8 cellular contexts compared by ENCODE assay signal in the genomic region with DNA sequence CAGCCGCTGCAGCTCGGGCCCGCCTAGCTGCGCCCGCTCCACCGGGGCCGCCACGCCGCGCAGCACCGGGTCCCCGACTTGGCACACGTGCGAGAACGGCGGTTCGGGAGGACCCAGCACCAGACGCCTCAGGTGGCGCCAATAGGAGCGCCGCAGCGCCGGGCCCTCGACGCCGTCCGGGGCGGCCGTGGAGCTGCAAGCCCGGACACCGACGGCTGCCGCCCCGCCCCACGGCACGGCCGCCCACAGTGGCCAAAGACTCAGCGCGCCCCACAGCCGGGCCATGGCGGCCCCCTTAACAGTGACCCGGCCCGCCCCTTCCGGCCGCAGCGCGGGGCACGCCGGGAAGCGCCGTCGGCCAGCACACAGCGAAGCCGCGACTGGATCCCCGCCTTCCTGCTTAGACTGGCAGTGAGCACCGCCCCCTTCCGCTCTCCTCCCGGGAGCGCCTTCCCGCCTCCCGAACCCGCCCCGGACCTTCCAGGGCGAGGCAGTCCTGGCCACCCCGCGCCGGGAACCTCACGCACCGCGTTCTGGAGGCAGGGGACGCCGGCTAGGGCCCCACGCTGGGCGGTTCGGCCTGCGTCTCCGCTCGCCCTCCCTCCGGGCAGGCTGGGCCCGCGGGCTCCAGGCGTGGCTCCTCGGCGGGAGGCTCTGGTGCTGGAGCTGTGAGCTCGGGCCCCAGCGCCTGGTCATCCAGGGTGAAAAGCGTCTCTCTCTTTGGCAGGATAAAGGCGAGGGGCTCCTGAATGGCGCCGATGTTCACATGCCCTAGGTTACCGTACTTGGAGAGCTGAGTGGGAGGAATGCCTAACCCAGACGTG.
A peak's percentile ranks its signal among the peaks of the same experiment; 100 is the strongest.
DNase-seq lines count a peak whose midpoint lies in the region; ATAC-seq lines count a peak whose summit lies in the region.

Gene PDF, minus strand, starts transcription at position 303 of the 824 bp plus-strand sequence. Its CDS starts 18 bp downstream, at position 285.

- peak; percentile 91 for ATAC-seq in GM19035 (IDR thresholded peaks at IDR 0.05; ENCODE audit: unreplicated experiment)
- ATAC-seq in HG03342 (IDR thresholded peaks at IDR 0.05; ENCODE audit: unreplicated experiment) = peak; percentile 90
- peak; percentile 97 to 98 for ATAC-seq in activated CD4-positive, CD25-positive, alpha-beta regulatory T cell treated with anti-CD3 and anti-CD28 coated beads, Interleukin-2, amount 50 U/mL, for 24 hours
- peak; percentile 94 for ATAC-seq in central memory CD8-positive, alpha-beta T cell (replicated peaks; ENCODE audit: extremely low read depth, poor library complexity, severe bottlenecking)

- DNase-seq in AG20443 (ENCODE audit: low spot score) = peak; percentile 97
- peak; percentile 71 for DNase-seq in NCI-H345 treated with DMSO at 0.1 percent for 48 hours (lab: John Stamatoyannopoulos, UW; ENCODE audit: unreplicated experiment)
- peak; percentile 54 to 58 for DNase-seq in central memory CD8-positive, alpha-beta T cell (ENCODE audit: low spot score in 2 of 2)
- DNase-seq in iris pigment epithelial cell (ENCODE audit: low read depth) = peak; percentile 94
- DNase-seq in stimulated activated CD4-positive, alpha-beta T cell treated with anti-CD3 and anti-CD28 coated beads, Interleukin-12 subunit alpha, Interleukin-12 subunit beta, amount 100 ng/mL, for 24 hours (ENCODE audit: low read depth in 2 of 2) = peak; percentile 78 to 86

- no peaks in the 10 kb centered on the region for H3K27me3 Mint-ChIP-seq in central memory CD8-positive, alpha-beta T cell

- peaks cover 24% of the 10 kb centered on the region for H3K4me1 Mint-ChIP-seq in central memory CD8-positive, alpha-beta T cell

- H3K36me3 Mint-ChIP-seq in central memory CD8-positive, alpha-beta T cell (ENCODE audit: insufficient read depth) = peaks cover 27% of the 10 kb centered on the region

- peak within 1 kb of the TSS; percentile 74 for H3K27ac Mint-ChIP-seq in central memory CD8-positive, alpha-beta T cell (ENCODE audit: low read depth)

- H3K9me3 Mint-ChIP-seq in central memory CD8-positive, alpha-beta T cell = no peaks in the 10 kb centered on the region

- H3K4me3 Mint-ChIP-seq in central memory CD8-positive, alpha-beta T cell = peak within 1 kb of the TSS; percentile 78

Comparison
In these comparisons a context has a peak if more than half of its experiments do, and no peak if none do; other contexts are left out.
1. Peak in every context shown above with its lines: DNase-seq and ATAC-seq.